13 cellular contexts compared by ENCODE assay signal in genomic region chr5:14187660-14188059, GRCh38. TPM values are rescaled to one million over a fixed set of nuclear protein-coding genes. Genes with fewer than 3 reads are reported as not detected.
DNase-seq lines count a peak whose midpoint lies in the region; ATAC-seq and TF ChIP-seq lines count a peak whose summit lies in the region.
"Had no signal": no experiment of that assay in that cellular context is flagged by ENCODE, and none has a peak within 500 bp of the region (broad histone marks: within the 10 kb centered on the region; RNA-seq: fewer than 3 reads in every experiment).

No MANE protein-coding gene starts in this region.

- ATAC-seq in activated B cell treated with CpG ODN at 0.5 μM for 24 hours (ENCODE audit: low read depth) (no peak), left lung (no peak)

- H3K27me3 ChIP-seq in left lung (no peaks in the 10 kb centered on the region), thyroid gland (no peaks in the 10 kb centered on the region)

- TF ChIP-seq POLR2A in thyroid gland (IDR thresholded peaks at IDR 0.05): no peak

- H3K4me3 Mint-ChIP-seq in activated B cell treated with CpG ODN at 0.5 μM for 24 hours: no peak overlapping the region
- no peak overlapping the region for H3K4me3 Mint-ChIP-seq in endothelial cell (ENCODE audit: unreplicated experiment)
- H3K4me3 Mint-ChIP-seq in glutamatergic neuron (ENCODE audit: unreplicated experiment): no peak overlapping the region
- H3K4me3 Mint-ChIP-seq: activated CD4-positive, alpha-beta memory T cell treated with anti-CD3 and anti-CD28 coated beads, Interleukin-2, amount 10 ng/mL, durations not matched to agents 7 days and 5 days; activated naive CD8-positive, alpha-beta T cell treated with anti-CD3 and anti-CD28 coated beads, Interleukin-2, amount 10 ng/mL, durations not matched to agents 7 days and 5 days; T-helper 1 cell treated with Interleukin-12 subunit alpha and Interleukin-12 subunit beta and Interleukin-4 antibody, amounts not matched to agents 30 μg/mL and 1 μg/mL, for 36 hours had no signal

- H3K9me3 ChIP-seq in left lung (no peaks in the 10 kb centered on the region), thyroid gland (no peaks in the 10 kb centered on the region)

- H3K36me3 Mint-ChIP-seq in activated B cell treated with CpG ODN at 0.5 μM for 24 hours (ENCODE audit: low read depth): no peaks in the 10 kb centered on the region
- no peaks in the 10 kb centered on the region for H3K36me3 Mint-ChIP-seq in endothelial cell (ENCODE audit: low read depth, unreplicated experiment)
- H3K36me3 Mint-ChIP-seq in glutamatergic neuron (ENCODE audit: unreplicated experiment): no peaks in the 10 kb centered on the region
- H3K36me3 Mint-ChIP-seq: activated naive CD8-positive, alpha-beta T cell treated with anti-CD3 and anti-CD28 coated beads, Interleukin-2, amount 10 ng/mL, durations not matched to agents 7 days and 5 days had no signal

- H3K27me3 Mint-ChIP-seq in activated B cell treated with CpG ODN at 0.5 μM for 24 hours: no peaks in the 10 kb centered on the region
- H3K27me3 Mint-ChIP-seq in endothelial cell (ENCODE audit: unreplicated experiment): peaks cover 1% of the 10 kb centered on the region
- H3K27me3 Mint-ChIP-seq in glutamatergic neuron (ENCODE audit: unreplicated experiment): peaks cover 6% of the 10 kb centered on the region

- H3K4me1 Mint-ChIP-seq in activated B cell treated with CpG ODN at 0.5 μM for 24 hours (peaks cover 92% of the 10 kb centered on the region), endothelial cell (ENCODE audit: unreplicated experiment) (peaks cover 38% of the 10 kb centered on the region), glutamatergic neuron (ENCODE audit: low read depth, unreplicated experiment) (peaks cover 47% of the 10 kb centered on the region)
- H3K4me1 Mint-ChIP-seq: activated CD4-positive, alpha-beta memory T cell treated with anti-CD3 and anti-CD28 coated beads, Interleukin-2, amount 10 ng/mL, durations not matched to agents 7 days and 5 days; activated naive CD8-positive, alpha-beta T cell treated with anti-CD3 and anti-CD28 coated beads, Interleukin-2, amount 10 ng/mL, durations not matched to agents 7 days and 5 days had no signal

- H3K4me1 ChIP-seq in left lung (peaks cover 41 to 80% of the 10 kb centered on the region in 2 donors), thyroid gland (peaks cover 32 to 57% of the 10 kb centered on the region in 2 donors)

- no peak overlapping the region for H3K4me3 ChIP-seq in left lung
- no peak overlapping the region for H3K4me3 ChIP-seq in thyroid gland (replicated peaks in 1 of 3)

- CTCF ChIA-PET in activated B cell treated with CpG ODN at 0.5 μM for 24 hours (lab: Charles Lee): interaction anchor here (0.8 kb wide), 1 partner anchor 18 kb away, joined by 3 read pairs; no protein-coding TSS in a partner anchor

- no peak for TF ChIP-seq CTCF in activated B cell treated with CpG ODN at 0.5 μM for 24 hours (IDR thresholded peaks at IDR 0.05)
- no peak for TF ChIP-seq CTCF in left lung (IDR thresholded peaks at IDR 0.05)
- no peak for TF ChIP-seq CTCF in thyroid gland (IDR thresholded peaks at IDR 0.05)
- TF ChIP-seq CTCF in endothelial cell (IDR thresholded peaks at IDR 0.05; ENCODE audit: unreplicated experiment): no peak
- no peak for TF ChIP-seq CTCF in glutamatergic neuron (IDR thresholded peaks at IDR 0.05; ENCODE audit: partially characterized antibody, unreplicated experiment)

- H3K36me3 ChIP-seq in left lung: no peaks in the 10 kb centered on the region
- H3K36me3 ChIP-seq in thyroid gland: no peaks in the 10 kb centered on the region

- WGBS in thyroid gland, 2 donors: 74 to 75% methylated on average over 5 of the region's 5 CpGs

- intact Hi-C loops in activated B cell treated with CpG ODN at 0.5 μM for 24 hours (cut with micrococcal nuclease) (no loop called here), left lung (cut with DNase I) (no loop called here), thyroid gland (cut with DNase I) (no loop called here)

- DNase-seq in NCI-H2029 treated with DMSO at 0.1 percent for 48 hours (lab: John Stamatoyannopoulos, UW): peak; percentile 41
- no peak for DNase-seq in NCI-H2029 (lab: John Stamatoyannopoulos, UW)
- no peak for DNase-seq in activated B cell treated with CpG ODN at 0.5 μM for 24 hours
- DNase-seq in left lung: no peak
- no peak for DNase-seq in thyroid gland
- DNase-seq in endothelial cell (ENCODE audit: low spot score): no peak
- DNase-seq in stimulated activated CD8-positive, alpha-beta memory T cell treated with anti-CD3 and anti-CD28 coated beads, Interleukin-4, amount 100 ng/mL, for 48 hours: no peak
- DNase-seq in glutamatergic neuron: no peak
- DNase-seq: 8988T; activated CD4-positive, alpha-beta memory T cell treated with anti-CD3 and anti-CD28 coated beads, Interleukin-2, amount 10 ng/mL, durations not matched to agents 7 days and 5 days; activated naive CD8-positive, alpha-beta T cell treated with anti-CD3 and anti-CD28 coated beads, Interleukin-2, amount 10 ng/mL, durations not matched to agents 7 days and 5 days; substantia nigra had no signal

- H3K27ac ChIP-seq in left lung (peak overlapping the region; percentile 68 to 87), thyroid gland (peak overlapping the region; percentile 93 to 98 (median 95))

- POLR2A ChIA-PET in activated B cell treated with CpG ODN at 0.5 μM for 24 hours (lab: Charles Lee): no interaction called here

- H3K9me3 Mint-ChIP-seq in activated B cell treated with CpG ODN at 0.5 μM for 24 hours (no peaks in the 10 kb centered on the region), endothelial cell (ENCODE audit: unreplicated experiment) (no peaks in the 10 kb centered on the region), glutamatergic neuron (ENCODE audit: unreplicated experiment) (peaks cover 3% of the 10 kb centered on the region)
- H3K9me3 Mint-ChIP-seq: activated CD4-positive, alpha-beta memory T cell treated with anti-CD3 and anti-CD28 coated beads, Interleukin-2, amount 10 ng/mL, durations not matched to agents 7 days and 5 days; activated naive CD8-positive, alpha-beta T cell treated with anti-CD3 and anti-CD28 coated beads, Interleukin-2, amount 10 ng/mL, durations not matched to agents 7 days and 5 days; T-helper 1 cell treated with Interleukin-12 subunit alpha and Interleukin-12 subunit beta and Interleukin-4 antibody, amounts not matched to agents 30 μg/mL and 1 μg/mL, for 36 hours had no signal

- H3K27ac Mint-ChIP-seq in activated B cell treated with CpG ODN at 0.5 μM for 24 hours: peak overlapping the region; percentile 59
- H3K27ac Mint-ChIP-seq in endothelial cell (ENCODE audit: unreplicated experiment): no peak overlapping the region
- no peak overlapping the region for H3K27ac Mint-ChIP-seq in glutamatergic neuron (ENCODE audit: unreplicated experiment)
- H3K27ac Mint-ChIP-seq: activated CD4-positive, alpha-beta memory T cell treated with anti-CD3 and anti-CD28 coated beads, Interleukin-2, amount 10 ng/mL, durations not matched to agents 7 days and 5 days; activated naive CD8-positive, alpha-beta T cell treated with anti-CD3 and anti-CD28 coated beads, Interleukin-2, amount 10 ng/mL, durations not matched to agents 7 days and 5 days; T-helper 1 cell treated with Interleukin-12 subunit alpha and Interleukin-12 subunit beta and Interleukin-4 antibody, amounts not matched to agents 30 μg/mL and 1 μg/mL, for 36 hours had no signal

RNA-seq across cellular contexts. Expression of gene TRIO, which starts 44.5 kb away (rescaled TPM):
- total RNA-seq in activated B cell treated with CpG ODN at 0.5 μM for 24 hours: 191 and 223 TPM in 2 replicates
- total RNA-seq in left lung: 100 to 1,000 TPM; 122 to 151 TPM
- total RNA-seq in thyroid gland: 100 to 1,000 TPM in 2 of 4 donors, 10 to 100 TPM in 2; 67.4 to 103 (median 94.7) TPM
- 229 TPM for total RNA-seq in endothelial cell (ENCODE audit: unreplicated experiment)
- 281 TPM for total RNA-seq in glutamatergic neuron (ENCODE audit: unreplicated experiment)
